22 cellular contexts compared by ENCODE assay signal in the genomic region with DNA sequence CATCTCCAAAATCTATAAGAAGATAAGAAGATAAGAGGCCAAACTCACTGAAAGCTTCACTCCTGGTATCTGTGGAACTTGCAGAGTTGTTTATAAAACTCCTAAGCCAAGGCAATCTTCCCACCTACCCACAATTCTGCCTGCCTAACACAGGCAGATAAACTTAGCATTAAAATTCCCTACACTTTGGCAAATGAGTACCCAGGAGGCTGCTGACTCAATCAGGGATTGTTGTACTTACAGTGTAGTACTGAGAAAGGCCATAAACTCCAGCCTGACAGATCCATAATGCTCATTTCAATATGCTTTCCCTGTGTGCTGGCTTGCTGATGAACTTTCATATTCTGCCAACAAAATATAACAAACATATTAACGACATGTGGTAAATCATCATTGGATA.
A peak's percentile ranks its signal among the peaks of the same experiment; 100 is the strongest.
DNase-seq lines count a peak whose midpoint lies in the region; ATAC-seq, FAIRE-seq and TF ChIP-seq lines count a peak whose summit lies in the region.
"Had no signal": no experiment of that assay in that cellular context is flagged by ENCODE, and none has a peak within 500 bp of the region (broad histone marks: within the 10 kb centered on the region; RNA-seq: fewer than 3 reads in every experiment).

No MANE protein-coding gene starts in this region.

- no peak for TF ChIP-seq RAD21 in H1 (IDR thresholded peaks at IDR 0.05 in 1 of 2, conservative IDR thresholded peaks at IDR 0.05 in 1 of 2; ENCODE audit: low read depth in 2 of 2, low read length in 2 of 2)

- 89% methylated on average over 1 of the region's 1 CpG; no CpG with 5 or more reads in 1 of the 2 experiments for WGBS in H1 (ENCODE audit: extremely low coverage in 1 of 2, insufficient coverage in 1 of 2, insufficient read length in 1 of 2, insufficient replicate concordance in 2 of 2, low coverage in 1 of 2, low lambda C conversion rate in 2 of 2, missing lambda C conversion rate in 1 of 2), 2 experiments
- no CpG with 5 or more reads among the region's 1 CpG for WGBS in mesodermal cell (ENCODE audit: insufficient coverage in 2 of 2), 2 experiments

- H3K27ac ChIP-seq in H1 (ENCODE audit: low read depth, low read length) (no peak overlapping the region), mesodermal cell (ENCODE audit: low read depth, low read length, severe bottlenecking) (peak overlapping the region; percentile 62)
- H3K27ac ChIP-seq: BLaER1, GM23248 had no signal

- no peak overlapping the region for H3K56ac ChIP-seq in H1 (replicated peaks; ENCODE audit: insufficient read length, low read depth, low read length)

- no peak overlapping the region for H2BK120ac ChIP-seq in H1 (replicated peaks; ENCODE audit: low read depth, low read length)

- POLR2A ChIA-PET in H1 (lab: Charles Lee; ENCODE audit: partially characterized antibody) = no interaction called here

- no peak overlapping the region for H3K14ac ChIP-seq in H1 (ENCODE audit: insufficient read length)

- TF ChIP-seq CTCF in H1 (IDR thresholded peaks at IDR 0.05; ENCODE audit: control extremely low read depth in 1 of 3, insufficient read depth in 1 of 3, low read depth in 1 of 3, low read length in 3 of 3) = no peak

- H3K23ac ChIP-seq in H1 (ENCODE audit: insufficient read length) = no peak overlapping the region

- H3K4me1 ChIP-seq in H1 (replicated peaks in 1 of 4; ENCODE audit: control insufficient read depth in 3 of 4, insufficient read depth in 4 of 4, low read length in 3 of 4) (peaks cover 4 to 5% (median 4%) of the 10 kb centered on the region in 4 experiments; a peak in 6 of 7 replicates), mesodermal cell (ENCODE audit: control insufficient read depth, insufficient read depth, low read length, poor library complexity, severe bottlenecking) (peaks cover 21% of the 10 kb centered on the region)
- H3K4me1 ChIP-seq: BLaER1 had no signal

- H3K9ac ChIP-seq in H1 (replicated peaks in 1 of 4; ENCODE audit: extremely low read depth in 1 of 4, low read depth in 3 of 4, low read length in 3 of 4) = no peak overlapping the region
- H3K9ac ChIP-seq: BLaER1, GM23248 had no signal

- H2AK5ac ChIP-seq in H1 (ENCODE audit: low read depth, low read length) = no peak overlapping the region

- H4K8ac ChIP-seq in H1 (ENCODE audit: extremely low read depth, insufficient read depth, low read length) = no peak overlapping the region

- no peaks in the 10 kb centered on the region for H4K20me1 ChIP-seq in H1 (replicated peaks in 1 of 2; ENCODE audit: control insufficient read depth in 1 of 2, insufficient read depth in 2 of 2, low read length in 2 of 2)
- H4K20me1 ChIP-seq: BLaER1 had no signal

- TF ChIP-seq POLR2A in H1 (IDR thresholded peaks at IDR 0.05; ENCODE audit: control extremely low read depth in 1 of 2, low read depth in 2 of 2, low read length in 2 of 2) = no peak

- peak overlapping the region; percentile 5; the same call in 1 of the 2 replicates for H2BK15ac ChIP-seq in H1 (ENCODE audit: low read length)

- no peak overlapping the region for H2BK20ac ChIP-seq in H1 (ENCODE audit: low read length)

- H4K91ac ChIP-seq in H1 (replicated peaks; ENCODE audit: insufficient read length, low read length) = no peak overlapping the region

- no peaks in the 10 kb centered on the region for H3K79me2 ChIP-seq in H1 (ENCODE audit: control insufficient read depth in 1 of 2, insufficient read depth in 2 of 2, low read length in 2 of 2)

- no peaks in the 10 kb centered on the region for H3K79me1 ChIP-seq in H1 (ENCODE audit: low read depth, low read length)

- H2BK12ac ChIP-seq in H1 (ENCODE audit: low read depth, low read length) = no peak overlapping the region

- H4K5ac ChIP-seq in H1 (ENCODE audit: insufficient read length, low read depth, low read length) = no peak overlapping the region

- no peak overlapping the region for H3K4ac ChIP-seq in H1 (replicated peaks; ENCODE audit: insufficient read length, low read depth, low read length)

- FAIRE-seq in H1 (lab: Jason Lieb, UNC) = no peak
- FAIRE-seq in frontal cortex (lab: Jason Lieb, UNC) = no peak
- FAIRE-seq: D721Med, G401.6, GM12878, GM18507 had no signal

- H3K9me3 ChIP-seq in MG63 = peaks cover 11% of the 10 kb centered on the region
- H3K9me3 ChIP-seq in H1 (ENCODE audit: insufficient read depth in 2 of 2, low read depth in 1 of 2, low read length in 1 of 2) = peaks cover 20 to 21% of the 10 kb centered on the region in 2 experiments; a peak in 3 of 4 replicates
- peaks cover 7% of the 10 kb centered on the region for H3K9me3 ChIP-seq in mesodermal cell (ENCODE audit: control insufficient read depth, low read length)

- DNase-seq in A172 (ENCODE audit: low spot score) (peak; percentile 32), MG63 (peak; percentile 22), H1 (ENCODE audit: low read depth in 1 of 2, low spot score in 2 of 2) (no peak), frontal cortex (ENCODE audit: low spot score in 2 of 2) (no peak), SHP77 treated with DMSO at 0.1 percent for 48 hours (lab: John Stamatoyannopoulos, UW) (no peak), activated T-cell treated with anti-CD3 and anti-CD28 coated beads for 4 hours (no peak)
- DNase-seq: 8988T; CD8-positive, alpha-beta T cell; DMS79 treated with DMSO at 0.1 percent for 48 hours; GM23248; IMR-90; Karpas-422; NCI-H187; NCI-H748 treated with DMSO at 0.1 percent for 48 hours; PC-3 had no signal

- CTCF ChIA-PET in H1 (lab: Charles Lee; ENCODE audit: partially characterized antibody) = no interaction called here

- TF ChIP-seq EP300 in H1 (IDR thresholded peaks at IDR 0.05; ENCODE audit: borderline replicate concordance in 1 of 2, low read depth in 2 of 2, low read length in 2 of 2) = no peak

- no peak overlapping the region for H2BK5ac ChIP-seq in H1 (ENCODE audit: low read depth, low read length)

- H3K4me3 ChIP-seq in MG63 (no peak overlapping the region), H1 (ENCODE audit: extremely low read depth in 1 of 4, insufficient read depth in 2 of 4, low read depth in 3 of 4, low read length in 4 of 4) (no peak overlapping the region), mesodermal cell (ENCODE audit: extremely low read depth, insufficient read depth, low read length, poor library complexity, severe bottlenecking) (no peak overlapping the region)
- H3K4me3 ChIP-seq: BLaER1, GM12878, GM23248 had no signal

- no peak overlapping the region for H3K4me2 ChIP-seq in H1 (ENCODE audit: insufficient read depth in 1 of 2, low read depth in 2 of 2, low read length in 2 of 2)
- H3K4me2 ChIP-seq: BLaER1 had no signal

- no peaks in the 10 kb centered on the region for H3K27me3 ChIP-seq in MG63
- no peaks in the 10 kb centered on the region for H3K27me3 ChIP-seq in H1 (replicated peaks in 1 of 4; ENCODE audit: control insufficient read depth in 3 of 4, extremely low read depth in 1 of 4, insufficient read depth in 3 of 4, low read length in 3 of 4)
- H3K27me3 ChIP-seq: BLaER1 had no signal

- H3K36me3 ChIP-seq in MG63 (no peaks in the 10 kb centered on the region), H1 (ENCODE audit: control insufficient read depth in 2 of 4, insufficient read depth in 4 of 4, low read length in 3 of 4) (no peaks in the 10 kb centered on the region), mesodermal cell (ENCODE audit: control insufficient read depth, insufficient read depth, low read length) (no peaks in the 10 kb centered on the region)
- H3K36me3 ChIP-seq: BLaER1 had no signal

- no peaks in the 10 kb centered on the region for H3K23me2 ChIP-seq in H1 (ENCODE audit: low read depth, low read length)

- no peak for ATAC-seq in GM18502 (IDR thresholded peaks at IDR 0.05; ENCODE audit: poor library complexity, unreplicated experiment)
- ATAC-seq: CD8-positive, alpha-beta T cell; GM12878; PC-3 had no signal

- no peak overlapping the region for H2AFZ ChIP-seq in H1 (ENCODE audit: low read length)
- H2AFZ ChIP-seq: GM23248 had no signal

- no peak overlapping the region for H3K18ac ChIP-seq in H1 (ENCODE audit: extremely low read depth, low read length)

TF ChIP-seq in H1, 55 proteins besides CTCF, POLR2A, EP300 and RAD21:
- TF ChIP-seq HDAC2 (IDR thresholded peaks at IDR 0.05; ENCODE audit: borderline replicate concordance in 1 of 2, low read depth in 2 of 2, low read length in 2 of 2) (no peak), BCL11A (IDR thresholded peaks at IDR 0.05; ENCODE audit: low read depth in 2 of 2, low read length in 2 of 2) (no peak), SP2 (IDR thresholded peaks at IDR 0.05; ENCODE audit: low read length) (no peak), GTF2F1 (IDR thresholded peaks at IDR 0.05; ENCODE audit: borderline replicate concordance, low read depth, low read length) (no peak), CEBPB (IDR thresholded peaks at IDR 0.05; ENCODE audit: low read depth, low read length) (no peak)
TF ChIP-seq in H1: peak in this region for 0.

Comparison
In these comparisons a context has a peak if more than half of its experiments do, and no peak if none do; other contexts are left out.
1. DNase-seq: peak in A172 (single experiment) and MG63 (single experiment); none in H1 (0 of 2), frontal cortex (0 of 2), SHP77 treated with DMSO at 0.1 percent for 48 hours (single experiment) and activated T-cell treated with anti-CD3 and anti-CD28 coated beads for 4 hours (single experiment).